8 cellular contexts compared by ENCODE assay signal in genomic region chr22:25563757-25564319, GRCh38. TPM values are rescaled to one million over a fixed set of nuclear protein-coding genes. Genes with fewer than 3 reads are reported as not detected.
A peak's percentile ranks its signal among the peaks of the same experiment; 100 is the strongest.
DNase-seq lines count a peak whose midpoint lies in the region; ATAC-seq and TF ChIP-seq lines count a peak whose summit lies in the region.

No MANE protein-coding gene starts in this region.

- 0 out of 2 replicates have a peak, but pooled peaks cover 5% of the 10 kb centered on the region for H3F3A ChIP-seq in MM.1S (ENCODE audit: insufficient read depth, low read length)

- ATAC-seq in left cardiac atrium, result peak; percentile 16 to 50
- ATAC-seq in GM18861 (IDR thresholded peaks at IDR 0.05; ENCODE audit: unreplicated experiment), result no peak

- peak overlapping the region; percentile 89 for H2AFZ ChIP-seq in MM.1S (ENCODE audit: low read length)

- intact Hi-C loops in left cardiac atrium (cut with DNase I), result loop anchor here in 1 of 2 donors (10.0 kb wide), 1 partner anchor 211 kb away; no protein-coding TSS in a partner anchor

- H3K9me3 ChIP-seq in MM.1S (replicated peaks; ENCODE audit: insufficient read depth, low read length), result no peaks in the 10 kb centered on the region

- H3K4me3 ChIP-seq in MM.1S (ENCODE audit: low read length), result peak overlapping the region; percentile 63
- H3K4me3 ChIP-seq in rectal smooth muscle tissue (ENCODE audit: low read length), result peak overlapping the region; percentile 77

- H3K4me1 ChIP-seq in MM.1S (ENCODE audit: low read length) (no peaks in the 10 kb centered on the region), rectal smooth muscle tissue (ENCODE audit: control insufficient read depth, insufficient read depth, low read length) (no peaks in the 10 kb centered on the region)

- H3K27ac ChIP-seq in MM.1S (ENCODE audit: low read length), result no peak overlapping the region
- peak overlapping the region; percentile 74 for H3K27ac ChIP-seq in rectal smooth muscle tissue (ENCODE audit: low read depth, low read length)

- H3K79me2 ChIP-seq in MM.1S (ENCODE audit: low read length), result no peaks in the 10 kb centered on the region

- peak; percentile 1 for DNase-seq in activated T-cell treated with anti-CD3 and anti-CD28 coated beads for 24 hours (ENCODE audit: low read depth)
- no peak for DNase-seq in activated T-cell treated with anti-CD3 and anti-CD28 coated beads, Interleukin-2, amount 50 U/mL, for 1 hour
- DNase-seq in MM.1S, result no peak
- peak; percentile 21 to 26 for DNase-seq in activated T-cell treated with anti-CD3 and anti-CD28 coated beads, Interleukin-2, amount 50 U/mL, for 48 hours
- no peak for DNase-seq in left cardiac atrium
- DNase-seq in KG1 (lab: John Stamatoyannopoulos, UW), result no peak

- peak overlapping the region; percentile 58 for H3K4me2 ChIP-seq in MM.1S (ENCODE audit: low read depth, low read length)

- TF ChIP-seq CTCF in MM.1S (IDR thresholded peaks at IDR 0.05; ENCODE audit: low read length), result no peak

- H3K36me3 ChIP-seq in MM.1S (replicated peaks; ENCODE audit: insufficient read depth, low read length) (no peaks in the 10 kb centered on the region), rectal smooth muscle tissue (ENCODE audit: control insufficient read depth, insufficient read depth, low read length) (no peaks in the 10 kb centered on the region)

- H3K27me3 ChIP-seq in MM.1S (replicated peaks; ENCODE audit: insufficient read depth, low read length) (no peaks in the 10 kb centered on the region), rectal smooth muscle tissue (ENCODE audit: control insufficient read depth, insufficient read depth, low read length) (no peaks in the 10 kb centered on the region)

- no peaks in the 10 kb centered on the region for H4K20me1 ChIP-seq in MM.1S (ENCODE audit: insufficient read depth, low read length)

- H3K9ac ChIP-seq in MM.1S (ENCODE audit: low read length), result peak overlapping the region; percentile 9; the same call in 1 of the 2 replicates
- no peak overlapping the region for H3K9ac ChIP-seq in rectal smooth muscle tissue (ENCODE audit: low read length)

- H3K9me2 ChIP-seq in MM.1S (replicated peaks; ENCODE audit: insufficient read depth, low read length), result no peaks in the 10 kb centered on the region

RNA-seq across cellular contexts. Expression of gene GRK3, which starts 0.6 kb away (rescaled TPM):
- 10 to 100 TPM; 12.2 to 20.5 TPM for total RNA-seq in left cardiac atrium

Comparison
In these comparisons a context has a peak if more than half of its experiments do, and no peak if none do; other contexts are left out.
1. DNase-seq: peak in activated T-cell treated with anti-CD3 and anti-CD28 coated beads for 24 hours (single experiment) and activated T-cell treated with anti-CD3 and anti-CD28 coated beads, Interleukin-2, amount 50 U/mL, for 48 hours (2 of 2); none in activated T-cell treated with anti-CD3 and anti-CD28 coated beads, Interleukin-2, amount 50 U/mL, for 1 hour (single experiment), MM.1S (single experiment), left cardiac atrium (single experiment) and KG1 (single experiment).